9 cellular contexts compared by ENCODE assay signal in the genomic region with DNA sequence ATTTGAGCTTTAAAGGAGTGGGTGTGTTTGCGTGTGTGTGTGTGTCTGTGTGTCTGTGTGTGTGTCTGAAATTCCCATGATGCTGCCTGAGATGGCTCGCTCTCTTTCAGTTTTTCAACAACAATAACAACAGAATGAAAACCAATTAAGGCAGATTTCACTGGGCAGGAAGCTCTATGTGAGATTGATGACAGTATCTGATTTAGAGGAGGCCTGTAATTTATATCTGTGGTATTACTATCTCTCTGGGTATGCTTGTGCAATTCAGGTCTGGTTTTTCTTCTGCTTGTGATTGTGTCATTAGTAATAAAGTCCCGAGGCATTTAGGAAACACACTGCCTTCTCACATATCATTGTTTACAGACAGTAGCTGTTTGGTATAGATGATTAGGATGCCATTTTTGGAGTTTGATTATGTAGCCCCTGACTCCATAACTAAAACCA.
A peak's percentile ranks its signal among the peaks of the same experiment; 100 is the strongest.
DNase-seq lines count a peak whose midpoint lies in the region; ATAC-seq and TF ChIP-seq lines count a peak whose summit lies in the region.
"Had no signal": no experiment of that assay in that cellular context is flagged by ENCODE, and none has a peak within 500 bp of the region (broad histone marks: within the 10 kb centered on the region; RNA-seq: fewer than 3 reads in every experiment).

No MANE protein-coding gene starts in this region.

- no peaks in the 10 kb centered on the region for H3K9me3 Mint-ChIP-seq in CD4-positive, alpha-beta T cell
- H3K9me3 Mint-ChIP-seq in MCF 10A (ENCODE audit: unreplicated experiment), result no peaks in the 10 kb centered on the region
- H3K9me3 Mint-ChIP-seq in naive thymus-derived CD4-positive, alpha-beta T cell, result no peaks in the 10 kb centered on the region
- H3K9me3 Mint-ChIP-seq: IgD-negative memory B cell had no signal

- H3K36me3 ChIP-seq in Loucy (ENCODE audit: insufficient read depth, low read length), result no peaks in the 10 kb centered on the region
- H3K36me3 ChIP-seq in naive thymus-derived CD4-positive, alpha-beta T cell (ENCODE audit: control insufficient read depth in 2 of 3, insufficient read depth in 3 of 3, low read length in 3 of 3), result no peaks in the 10 kb centered on the region
- H3K36me3 ChIP-seq in gastroesophageal sphincter, result no peaks in the 10 kb centered on the region
- H3K36me3 ChIP-seq in left lung, result no peaks in the 10 kb centered on the region

- H2AFZ ChIP-seq in Loucy (ENCODE audit: low read length), result no peak overlapping the region

- H3K79me2 ChIP-seq in Loucy (ENCODE audit: insufficient read depth, low read length), result peaks cover 88% of the 10 kb centered on the region

- H3K27ac ChIP-seq in CD4-positive, alpha-beta T cell (ENCODE audit: low read depth, low read length), result no peak overlapping the region
- no peak overlapping the region for H3K27ac ChIP-seq in naive thymus-derived CD4-positive, alpha-beta T cell (ENCODE audit: low read depth, low read length)
- H3K27ac ChIP-seq in gastroesophageal sphincter, result peak overlapping the region in 1 of 4 donors; percentile 6
- peak overlapping the region in 1 of 2 donors; percentile 57 for H3K27ac ChIP-seq in left lung

- peaks cover 58% of the 10 kb centered on the region for H3K36me3 Mint-ChIP-seq in CD4-positive, alpha-beta T cell (ENCODE audit: low read depth)
- peaks cover 16% of the 10 kb centered on the region for H3K36me3 Mint-ChIP-seq in MCF 10A (ENCODE audit: insufficient read depth, unreplicated experiment)
- H3K36me3 Mint-ChIP-seq in naive thymus-derived CD4-positive, alpha-beta T cell, result peaks cover 0 to 39% (median 13%) of the 10 kb centered on the region in 5 donors

- CTCF ChIA-PET in CD4-positive, alpha-beta T cell (lab: Charles Lee), result interaction anchor here (1.2 kb wide), 1 partner anchor 104 kb away, joined by 5 read pairs; no protein-coding TSS in a partner anchor
- CTCF ChIA-PET in MCF 10A (lab: Yijun Ruan, JAX), result interaction anchor here (0.6 to 1.2 kb wide), 3 partner anchors 17 to 65 kb away, joined by 3 to 4 read pairs (median 3); no protein-coding TSS in a partner anchor
- CTCF ChIA-PET in naive thymus-derived CD4-positive, alpha-beta T cell (lab: Charles Lee), result interaction anchor here (0.7 kb wide), 1 partner anchor 27 kb away, joined by 4 read pairs; no protein-coding TSS in a partner anchor

- no peaks in the 10 kb centered on the region for H3K9me3 ChIP-seq in CD4-positive, alpha-beta T cell (ENCODE audit: control insufficient read depth, low read length)
- H3K9me3 ChIP-seq in Loucy (ENCODE audit: insufficient read depth, low read depth, low read length) (no peaks in the 10 kb centered on the region), gastroesophageal sphincter (no peaks in the 10 kb centered on the region), left lung (no peaks in the 10 kb centered on the region)
- H3K9me3 ChIP-seq in naive thymus-derived CD4-positive, alpha-beta T cell (ENCODE audit: control insufficient read depth in 2 of 3, low read length in 3 of 3), result no peaks in the 10 kb centered on the region

- peaks cover 74% of the 10 kb centered on the region for H3K4me1 Mint-ChIP-seq in CD4-positive, alpha-beta T cell (ENCODE audit: low read depth)
- H3K4me1 Mint-ChIP-seq in MCF 10A (ENCODE audit: insufficient read depth, unreplicated experiment), result peaks cover 41% of the 10 kb centered on the region
- H3K4me1 Mint-ChIP-seq in naive thymus-derived CD4-positive, alpha-beta T cell, result peaks cover 32 to 70% (median 51%) of the 10 kb centered on the region in 7 donors

- no peak overlapping the region for H3K4me3 Mint-ChIP-seq in CD4-positive, alpha-beta T cell
- no peak overlapping the region for H3K4me3 Mint-ChIP-seq in MCF 10A (ENCODE audit: unreplicated experiment)
- peak overlapping the region in 1 of 10 donors; percentile 18 for H3K4me3 Mint-ChIP-seq in naive thymus-derived CD4-positive, alpha-beta T cell
- H3K4me3 Mint-ChIP-seq: IgD-negative memory B cell had no signal

- H3F3A ChIP-seq in Loucy (ENCODE audit: low read depth), result peaks cover 6% of the 10 kb centered on the region; the same call in 1 of the 2 replicates

- no peak for ATAC-seq in CD4-positive, alpha-beta T cell (ENCODE audit: poor library complexity)
- ATAC-seq in naive thymus-derived CD4-positive, alpha-beta T cell, result peak; percentile 65
- ATAC-seq in gastroesophageal sphincter (no peak), left lung (no peak), GM18519 (IDR thresholded peaks at IDR 0.05; ENCODE audit: low FRiP score, unreplicated experiment) (no peak), HG03039 (IDR thresholded peaks at IDR 0.05; ENCODE audit: unreplicated experiment) (no peak)

- 35 to 45% methylated on average over 3 of the region's 3 CpGs for WGBS in gastroesophageal sphincter (ENCODE audit: low coverage in 1 of 2), 2 donors

- TF ChIP-seq CTCF in CD4-positive, alpha-beta T cell (IDR thresholded peaks at IDR 0.05), result no peak
- TF ChIP-seq CTCF in Loucy (conservative IDR thresholded peaks at IDR 0.05; ENCODE audit: low read length), result no peak
- no peak for TF ChIP-seq CTCF in MCF 10A (IDR thresholded peaks at IDR 0.05; ENCODE audit: unreplicated experiment)
- no peak for TF ChIP-seq CTCF in gastroesophageal sphincter (IDR thresholded peaks at IDR 0.05)
- TF ChIP-seq CTCF in left lung (IDR thresholded peaks at IDR 0.05), result no peak

- H3K27me3 ChIP-seq in CD4-positive, alpha-beta T cell (ENCODE audit: control insufficient read depth, insufficient read depth, low read length), result no peaks in the 10 kb centered on the region
- H3K27me3 ChIP-seq in Loucy (ENCODE audit: insufficient read depth, low read length, poor library complexity, severe bottlenecking) (no peaks in the 10 kb centered on the region), gastroesophageal sphincter (no peaks in the 10 kb centered on the region), left lung (no peaks in the 10 kb centered on the region)
- H3K27me3 ChIP-seq in naive thymus-derived CD4-positive, alpha-beta T cell (ENCODE audit: control insufficient read depth in 2 of 2, insufficient read depth in 2 of 2, low read length in 2 of 2), result no peaks in the 10 kb centered on the region

- intact Hi-C loops in CD4-positive, alpha-beta T cell (cut with DNase I, micrococcal nuclease), result loop anchor here in 1 of 2 experiments (5.0 kb wide), 1 partner anchor 48 kb away; no protein-coding TSS in a partner anchor
- intact Hi-C loops in MCF 10A (cut with micrococcal nuclease) (no loop called here), left lung (cut with DNase I) (no loop called here)
- intact Hi-C loops in naive thymus-derived CD4-positive, alpha-beta T cell (cut with micrococcal nuclease), result loop anchor here in 1 of 2 donors (5.0 kb wide), 1 partner anchor 67 kb away; no protein-coding TSS in a partner anchor

- TF ChIP-seq POLR2A in gastroesophageal sphincter (IDR thresholded peaks at IDR 0.05), result no peak

- H3K27me3 Mint-ChIP-seq in CD4-positive, alpha-beta T cell, result no peaks in the 10 kb centered on the region
- no peaks in the 10 kb centered on the region for H3K27me3 Mint-ChIP-seq in MCF 10A (ENCODE audit: insufficient read depth, unreplicated experiment)
- H3K27me3 Mint-ChIP-seq in naive thymus-derived CD4-positive, alpha-beta T cell, result no peaks in the 10 kb centered on the region
- H3K27me3 Mint-ChIP-seq: IgD-negative memory B cell had no signal

- H3K27ac Mint-ChIP-seq in CD4-positive, alpha-beta T cell, result peak overlapping the region; percentile 48
- peak overlapping the region; percentile 85 for H3K27ac Mint-ChIP-seq in MCF 10A (ENCODE audit: low read depth, unreplicated experiment)
- peak overlapping the region in 7 of 9 donors; percentile 13 to 58 (median 28) for H3K27ac Mint-ChIP-seq in naive thymus-derived CD4-positive, alpha-beta T cell
- H3K27ac Mint-ChIP-seq: IgD-negative memory B cell had no signal

- no peak for TF ChIP-seq EP300 in gastroesophageal sphincter (IDR thresholded peaks at IDR 0.05)

- peaks cover 12% of the 10 kb centered on the region for H4K20me1 ChIP-seq in Loucy (ENCODE audit: insufficient read depth, low read length, poor library complexity, severe bottlenecking)

- H3K9me2 ChIP-seq in Loucy (replicated peaks; ENCODE audit: low read depth, low read length), result no peaks in the 10 kb centered on the region

- peak overlapping the region; percentile 18 for H3K9ac ChIP-seq in Loucy (ENCODE audit: low read depth, low read length, poor library complexity, severe bottlenecking)

- peaks cover 93% of the 10 kb centered on the region for H3K4me1 ChIP-seq in Loucy (ENCODE audit: insufficient read depth, low read length, poor library complexity, severe bottlenecking)
- H3K4me1 ChIP-seq in naive thymus-derived CD4-positive, alpha-beta T cell (ENCODE audit: control insufficient read depth in 2 of 2, insufficient read depth in 2 of 2, low read length in 2 of 2), result no peaks in the 10 kb centered on the region
- peaks cover 5 to 23% (median 11%) of the 10 kb centered on the region in 3 donors for H3K4me1 ChIP-seq in gastroesophageal sphincter
- peaks cover 6 to 34% of the 10 kb centered on the region in 2 donors for H3K4me1 ChIP-seq in left lung

- H3K4me3 ChIP-seq in Loucy (ENCODE audit: low read length, poor library complexity, severe bottlenecking) (no peak overlapping the region), gastroesophageal sphincter (no peak overlapping the region), left lung (no peak overlapping the region)
- H3K4me3 ChIP-seq in naive thymus-derived CD4-positive, alpha-beta T cell (ENCODE audit: low read length), result no peak overlapping the region

- POLR2A ChIA-PET in CD4-positive, alpha-beta T cell (lab: Charles Lee), result no interaction called here
- POLR2A ChIA-PET in MCF 10A (lab: Yijun Ruan, JAX), result interaction anchor here (0.6 to 2.8 kb wide), 14 partner anchors 9 to 88 kb away, joined by 3 to 22 read pairs (median 4); a partner anchor contains a TSS
- POLR2A ChIA-PET in naive thymus-derived CD4-positive, alpha-beta T cell (lab: Charles Lee), result interaction anchor here (1.0 kb wide), 1 partner anchor 10 kb away, joined by 3 read pairs; no protein-coding TSS in a partner anchor

- no peak for DNase-seq in CD4-positive, alpha-beta T cell
- DNase-seq in MCF 10A (ENCODE audit: unreplicated experiment), result peak; percentile 66
- no peak for DNase-seq in naive thymus-derived CD4-positive, alpha-beta T cell
- DNase-seq in left lung, result no peak

- no TSS peak for BruUV-seq in MCF 10A (replicated peaks; lab: Mats Ljungman, UMichigan)

- H3K4me2 ChIP-seq in Loucy (ENCODE audit: low read depth, low read length, poor library complexity, severe bottlenecking), result peak overlapping the region; percentile 70

Comparison
In these comparisons a context has a peak if more than half of its experiments do, and no peak if none do; other contexts are left out.
1. H3K27ac Mint-ChIP-seq: peak in every context shown above with its lines; median percentile 85 in MCF 10A; 48 in CD4-positive, alpha-beta T cell; 28 in naive thymus-derived CD4-positive, alpha-beta T cell.